Comparison of ENCODE assay signal across 8 cellular contexts in the genomic region with DNA sequence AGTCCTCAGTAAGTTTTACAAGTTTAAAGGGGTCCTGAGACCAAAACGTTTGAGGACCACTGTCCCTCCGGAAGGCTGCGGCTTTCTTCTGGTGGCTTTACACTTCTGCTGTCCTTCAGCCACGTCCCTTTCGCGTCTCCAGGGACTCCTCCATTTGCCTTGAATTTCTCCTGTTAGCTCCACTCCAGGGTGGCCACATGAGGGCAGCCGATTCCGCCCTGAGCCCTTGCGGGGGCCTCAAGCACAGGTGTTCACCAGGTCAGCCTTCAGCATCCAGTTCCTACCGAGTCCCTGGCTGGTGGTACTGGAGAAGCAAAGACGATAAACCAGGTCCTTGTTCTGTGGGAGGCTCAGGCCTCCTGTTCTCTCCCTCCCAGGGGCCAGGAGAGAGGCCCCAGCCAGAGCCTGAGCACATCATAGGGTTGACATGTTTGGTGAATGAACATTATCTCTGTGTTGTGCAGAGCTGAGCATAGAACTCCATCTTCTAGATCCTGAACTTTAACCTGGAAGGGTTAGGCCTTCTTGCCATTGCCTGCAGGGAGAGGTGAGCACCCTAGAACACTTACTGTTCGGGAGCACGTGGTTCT. TPM values are rescaled to one million over a fixed set of nuclear protein-coding genes. Genes with fewer than 3 reads are reported as not detected.
DNase-seq lines count a peak whose midpoint lies in the region; ATAC-seq, FAIRE-seq and TF ChIP-seq lines count a peak whose summit lies in the region.

No MANE protein-coding gene starts in this region.

- no peaks in the 10 kb centered on the region for H3K9me3 Mint-ChIP-seq in brain

- no peak for FAIRE-seq in keratinocyte (lab: Jason Lieb, UNC)

- POLR2A ChIA-PET in RWPE1 (lab: Yijun Ruan, JAX; ENCODE audit: low non-redundant PET) = no interaction called here

- H3K4me3 Mint-ChIP-seq in brain = no peak overlapping the region

- peaks cover 0 to 2% of the 10 kb centered on the region in 2 experiments for H3K36me3 ChIP-seq in keratinocyte (ENCODE audit: control insufficient read depth in 2 of 2, extremely low read depth in 1 of 2, insufficient read depth in 2 of 2, low read length in 2 of 2)

- no peaks in the 10 kb centered on the region for H4K20me1 ChIP-seq in keratinocyte (ENCODE audit: control insufficient read depth, extremely low read depth, insufficient read depth, low read length)

- no peak overlapping the region for H3K4me3 ChIP-seq in keratinocyte (ENCODE audit: control insufficient read depth in 2 of 3, extremely low read depth in 1 of 3, insufficient read depth in 2 of 3, low read depth in 1 of 3, low read length in 3 of 3)

- peak; percentile 76 for DNase-seq in GM13976 (ENCODE audit: low spot score)
- DNase-seq in RWPE1 (ENCODE audit: low spot score) = peak; percentile 81
- DNase-seq in keratinocyte (ENCODE audit: low read depth, low spot score) = no peak
- DNase-seq in stimulated activated CD4-positive, alpha-beta T cell treated with anti-CD3 and anti-CD28 coated beads, Interleukin-4, amount 100 ng/mL, for 4 hours = peak; percentile 40 to 43
- no peak for DNase-seq in T1000 (lab: John Stamatoyannopoulos, UW)

- peak; percentile 55 for TF ChIP-seq CTCF in GM13976 (IDR thresholded peaks at IDR 0.05; ENCODE audit: borderline replicate concordance, control extremely low read depth, extremely low read depth, insufficient read depth, missing control alignments)
- TF ChIP-seq CTCF in RWPE1 (conservative IDR thresholded peaks at IDR 0.05; ENCODE audit: low read depth) = peak; percentile 72
- TF ChIP-seq CTCF in brain (conservative IDR thresholded peaks at IDR 0.05) = peak; percentile 23 to 57
- peak; percentile 39 to 67 (median 50) for TF ChIP-seq CTCF in keratinocyte (optimal IDR thresholded peaks at IDR 0.05 in 1 of 3, IDR thresholded peaks at IDR 0.05 in 1 of 3, conservative IDR thresholded peaks at IDR 0.05 in 1 of 3; ENCODE audit: extremely low read depth in 1 of 3, insufficient read depth in 2 of 3, low read length in 3 of 3)

- H3K79me2 ChIP-seq in keratinocyte (ENCODE audit: control insufficient read depth, insufficient read depth, low read length) = no peaks in the 10 kb centered on the region

- H3K4me1 Mint-ChIP-seq in brain = no peaks in the 10 kb centered on the region

- H3K4me2 ChIP-seq in keratinocyte (ENCODE audit: control insufficient read depth, extremely low read depth, insufficient read depth, low read depth, low read length) = no peak overlapping the region

- in situ Hi-C loops in GM13976 (cut with MboI; ENCODE audit: low sequenced_read_pairs, unreplicated experiment) = loop anchor here (25.0 kb wide), 1 partner anchor 525 kb away; no protein-coding TSS in a partner anchor

- no peaks in the 10 kb centered on the region for H3K4me1 ChIP-seq in keratinocyte (ENCODE audit: control insufficient read depth, extremely low read depth, insufficient read depth, low read length)

- H3K27me3 ChIP-seq in keratinocyte (ENCODE audit: control insufficient read depth, extremely low read depth, insufficient read depth, low read length) = no peaks in the 10 kb centered on the region

- ATAC-seq in HG02884 (IDR thresholded peaks at IDR 0.05; ENCODE audit: unreplicated experiment) = peak; percentile 51
- ATAC-seq in HG02588 (IDR thresholded peaks at IDR 0.05; ENCODE audit: unreplicated experiment) = no peak

- H3K27ac Mint-ChIP-seq in brain = peak overlapping the region in 1 of 5 experiments; percentile 51

- peaks cover 4% of the 10 kb centered on the region for H3K27me3 Mint-ChIP-seq in brain

- CTCF ChIA-PET in RWPE1 (lab: Yijun Ruan, JAX) = interaction anchor here (0.6 to 2.0 kb wide), 5 partner anchors 10 to 848 kb away, joined by 3 to 9 read pairs (median 4); no protein-coding TSS in a partner anchor

- dilution Hi-C loops in keratinocyte (cut with MboI; ENCODE audit: extremely low pct_ligation_motif_present, low sequenced_read_pairs) = no loop called here

- H3K36me3 Mint-ChIP-seq in brain = peaks cover 45% of the 10 kb centered on the region

- H3K9me1 ChIP-seq in keratinocyte (ENCODE audit: control insufficient read depth, extremely low read depth, insufficient read depth, low read length) = no peaks in the 10 kb centered on the region

- no peak overlapping the region for H3K27ac ChIP-seq in RWPE1
- H3K27ac ChIP-seq in keratinocyte (ENCODE audit: control insufficient read depth, insufficient read depth, low read length) = no peak overlapping the region

- no peaks in the 10 kb centered on the region for H3K9me3 ChIP-seq in keratinocyte (ENCODE audit: control insufficient read depth, low read depth, low read length)

- H3K9ac ChIP-seq in keratinocyte (ENCODE audit: control insufficient read depth, extremely low read depth, insufficient read depth, low read length) = no peak overlapping the region

- H2AFZ ChIP-seq in keratinocyte (ENCODE audit: control insufficient read depth, low read length) = no peak overlapping the region

RNA-seq across cellular contexts. Expression of a gene that starts 27.4 kb away (rescaled TPM):
- polyA plus RNA-seq in brain (ENCODE audit: insufficient read depth, low read depth, low replicate concordance) (99.6 TPM), keratinocyte (2.6 to 3.8 TPM (median 2.9 TPM) in 3 replicates)
- 4.6 TPM for polyA plus RNA-seq in keratinocyte (2011; ENCODE audit: low read depth)
- polyA plus RNA-seq in keratinocyte (2011; cell fraction: cytosol; rRNA removed) = 2.0 and 2.2 TPM in 2 replicates
- polyA plus RNA-seq in keratinocyte (2011; cell fraction: nucleus; rRNA removed) = 8.8 and 9.3 TPM in 2 replicates
- 2.8 and 7.3 TPM in 2 replicates for polyA plus RNA-seq in keratinocyte (2012; ENCODE audit: low replicate concordance)
- 2.3 to 4.5 TPM (median 2.9 TPM) in 3 replicates for polyA minus RNA-seq in keratinocyte
- 2.3 TPM for polyA minus RNA-seq in keratinocyte (2011; cell fraction: cytosol; rRNA and poly(A)+ RNA removed)
- polyA minus RNA-seq in keratinocyte (2011; cell fraction: nucleus; rRNA and poly(A)+ RNA removed) = 2.6 and 3.8 TPM in 2 replicates

RNA-seq across cellular contexts. Expression of a gene that starts 42.3 kb away (rescaled TPM):
- polyA plus RNA-seq in brain (ENCODE audit: insufficient read depth, low read depth, low replicate concordance) (12.1 TPM), keratinocyte (9.5 to 13.9 TPM (median 11.5 TPM) in 3 replicates)
- 6.6 TPM for polyA plus RNA-seq in keratinocyte (2011; ENCODE audit: low read depth)
- polyA plus RNA-seq in keratinocyte (2011; cell fraction: cytosol; rRNA removed) = 6.0 and 7.3 TPM in 2 replicates
- polyA plus RNA-seq in keratinocyte (2011; cell fraction: nucleus; rRNA removed) = 29.3 and 31.0 TPM in 2 replicates
- polyA plus RNA-seq in keratinocyte (2012; ENCODE audit: low replicate concordance) = 9.2 and 10.3 TPM in 2 replicates
- 15.0 to 20.8 TPM (median 20.0 TPM) in 3 replicates for polyA minus RNA-seq in keratinocyte
- polyA minus RNA-seq in keratinocyte (2011; cell fraction: cytosol; rRNA and poly(A)+ RNA removed) = 11.1 TPM
- 19.0 and 25.9 TPM in 2 replicates for polyA minus RNA-seq in keratinocyte (2011; cell fraction: nucleus; rRNA and poly(A)+ RNA removed)

Comparison
In these comparisons a context has a peak if more than half of its experiments do, and no peak if none do; other contexts are left out.
1. DNase-seq: peak in GM13976 (single experiment), RWPE1 (single experiment) and stimulated activated CD4-positive, alpha-beta T cell treated with anti-CD3 and anti-CD28 coated beads, Interleukin-4, amount 100 ng/mL, for 4 hours (2 of 2); none in keratinocyte (single experiment) and T1000 (single experiment).
2. Peak in every context shown above with its lines, with median percentiles within 50 percentile points of each other: CTCF ChIP-seq.